ENCODE assay signal across 7 cellular contexts in the genomic region with DNA sequence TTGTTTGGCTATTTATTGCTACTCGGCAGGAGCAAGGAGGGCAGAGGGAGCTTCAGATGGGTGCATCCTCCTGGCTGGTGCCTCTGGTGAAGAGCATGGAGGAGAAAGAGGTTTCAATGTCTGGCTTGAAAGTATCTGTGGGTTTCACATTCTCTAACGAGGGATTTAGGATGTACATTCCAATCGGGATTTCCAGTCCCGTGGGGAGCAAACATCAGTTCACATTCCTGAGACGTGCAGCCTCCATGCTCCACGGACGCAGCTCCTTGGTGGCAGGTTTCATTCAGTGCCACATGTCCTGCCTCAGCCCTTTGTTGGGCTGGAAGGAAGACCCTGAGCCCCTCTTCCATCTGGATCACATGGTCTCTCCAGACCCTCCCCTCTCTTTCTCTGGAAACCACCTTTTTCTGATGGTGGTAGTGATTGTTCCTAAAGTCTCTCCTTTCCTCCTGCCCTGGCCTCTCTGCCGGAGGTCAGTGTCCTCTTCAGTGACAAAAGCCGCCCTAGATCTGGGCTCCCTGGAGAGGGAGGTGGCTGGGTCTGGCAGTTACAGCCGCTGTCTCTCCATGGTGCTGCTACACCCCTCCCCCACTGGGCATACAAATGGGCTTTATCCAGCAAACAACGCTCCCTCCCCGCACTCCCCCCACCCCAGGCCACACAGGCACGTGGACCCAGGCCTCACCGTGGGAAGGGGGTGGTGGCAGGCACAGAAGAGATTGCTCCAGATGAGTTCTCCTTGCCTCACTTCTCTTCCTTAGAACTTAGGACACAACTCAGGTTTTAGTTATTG. TPM values are rescaled to one million over a fixed set of nuclear protein-coding genes. Genes with fewer than 3 reads are reported as not detected.
DNase-seq lines count a peak whose midpoint lies in the region; ATAC-seq, FAIRE-seq and TF ChIP-seq lines count a peak whose summit lies in the region.
"Had no signal": no experiment of that assay in that cellular context is flagged by ENCODE, and none has a peak within 500 bp of the region (broad histone marks: within the 10 kb centered on the region; RNA-seq: fewer than 3 reads in every experiment).

No MANE protein-coding gene starts in this region.

- WGBS in HepG2 (ENCODE audit: low lambda C conversion rate), result 0% methylated on average over 11 of the region's 14 CpGs

- no peaks in the 10 kb centered on the region for H3K36me3 ChIP-seq in BE2C
- no peaks in the 10 kb centered on the region for H3K36me3 ChIP-seq in HepG2 (replicated peaks in 1 of 2; ENCODE audit: control insufficient read depth in 1 of 2, insufficient read depth in 2 of 2, low read length in 2 of 2)

- ATAC-seq in HepG2 (peak; percentile 45), GM18520 (IDR thresholded peaks at IDR 0.05; ENCODE audit: unreplicated experiment) (no peak)

- TF ChIP-seq EP300 in HepG2 (IDR thresholded peaks at IDR 0.05; ENCODE audit: low read depth in 2 of 2, low read length in 2 of 2), result no peak
- no peak for TF ChIP-seq EP300 in HepG2 (CRISPR knock-in tag; IDR thresholded peaks at IDR 0.05; ENCODE audit: borderline replicate concordance)

- DNase-seq in BE2C, result peak; percentile 28
- peak; percentile 94 for DNase-seq in SK-MEL-5 (ENCODE audit: low read depth, low spot score)
- peak; percentile 53 for DNase-seq in HepG2 (ENCODE audit: low spot score)
- no peak for DNase-seq in NCI-H1105 treated with DMSO at 0.1 percent for 48 hours (lab: John Stamatoyannopoulos, UW)
- DNase-seq in ureter (ENCODE audit: low spot score), result no peak

- no peaks in the 10 kb centered on the region for H3K79me2 ChIP-seq in HepG2 (ENCODE audit: insufficient read depth, low read length)

- no peaks in the 10 kb centered on the region for H4K20me1 ChIP-seq in HepG2 (ENCODE audit: insufficient read depth, low read length)

- no peak for TF ChIP-seq CTCF in BE2C (IDR thresholded peaks at IDR 0.05; ENCODE audit: low read depth, low read length)
- 0 out of 2 replicates have a peak, but pooled peaks have one; percentile 10 for TF ChIP-seq CTCF in HepG2 (CRISPR knock-in tag; IDR thresholded peaks at IDR 0.05)

- no peaks in the 10 kb centered on the region for H3K27me3 ChIP-seq in BE2C
- H3K27me3 ChIP-seq in HepG2 (ENCODE audit: control insufficient read depth in 1 of 2, insufficient read depth in 2 of 2, low read length in 2 of 2), result no peaks in the 10 kb centered on the region; a peak in 1 of 5 replicates

- H3K9ac ChIP-seq in HepG2 (ENCODE audit: insufficient read depth, low read depth, low read length), result peak overlapping the region; percentile 75

- H3K9me3 ChIP-seq in BE2C, result no peaks in the 10 kb centered on the region
- no peaks in the 10 kb centered on the region for H3K9me3 ChIP-seq in HepG2 (ENCODE audit: low read length)

- TF ChIP-seq RAD21 in HepG2 (CRISPR knock-in tag; IDR thresholded peaks at IDR 0.05), result no peak

- H3K4me1 ChIP-seq in BE2C (peaks cover 4% of the 10 kb centered on the region), HepG2 (ENCODE audit: insufficient read depth, low read length) (peaks cover 52% of the 10 kb centered on the region)

- peak overlapping the region; percentile 51 for H2AFZ ChIP-seq in HepG2 (ENCODE audit: low read length)

- peak overlapping the region; percentile 98 for H3K4me2 ChIP-seq in HepG2 (ENCODE audit: low read depth, low read length)

- CTCF ChIA-PET in HepG2 (lab: Yijun Ruan, JAX; ENCODE audit: low intra/inter-chr PET ratio, low total read pairs), result interaction anchor here (0.6 to 2.6 kb wide), 5 partner anchors 22 to 173 kb away, joined by 3 to 45 read pairs (median 3); no protein-coding TSS in a partner anchor

- peak overlapping the region; percentile 73 for H3K27ac ChIP-seq in HepG2 (ENCODE audit: extremely low read length, insufficient read depth, low read length)

- no TSS peak for BruUV-seq in HepG2 (replicated peaks; lab: Mats Ljungman, UMichigan)

- TF ChIP-seq POLR2A in HepG2 (IDR thresholded peaks at IDR 0.05; ENCODE audit: insufficient read depth in 1 of 2, low read depth in 2 of 2, low read length in 2 of 2), result peak; percentile 33 to 43; a peak in 1 of 4 replicates

- H3K4me3 ChIP-seq in BE2C (ENCODE audit: low read depth, low read length), result no peak overlapping the region
- peak overlapping the region; percentile 68 to 79 (median 78) for H3K4me3 ChIP-seq in HepG2 (replicated peaks in 1 of 3; ENCODE audit: insufficient read depth in 1 of 3, low read depth in 2 of 3, low read length in 3 of 3)

- POLR2A ChIA-PET in HepG2 (lab: Yijun Ruan, JAX), result interaction anchor here (0.6 to 5.0 kb wide), 14 partner anchors 12 to 312 kb away, joined by 3 to 32 read pairs (median 6); a partner anchor contains a TSS

- FAIRE-seq in HepG2 (lab: Jason Lieb, UNC), result no peak

- intact Hi-C loops in HepG2 (cut with micrococcal nuclease; ENCODE audit: unreplicated experiment), result loop anchor here (1.0 to 10.0 kb wide), 3 partner anchors 37 to 298 kb away; a partner anchor contains a TSS

- in situ Hi-C loops in SK-MEL-5 (cut with HindIII; ENCODE audit: low pct_unique_long_range_greater_than_20kb, low sequenced_read_pairs) (no loop called here), HepG2 (cut with HindIII; ENCODE audit: extremely low pct_ligation_motif_present, low pct_unique_long_range_greater_than_20kb) (loop anchor here (5.0 to 10.0 kb wide), 3 partner anchors 41 to 278 kb away; no protein-coding TSS in a partner anchor)

RNA-seq across cellular contexts. Expression of a gene that starts 0.8 kb away (rescaled TPM):
- polyA plus RNA-seq in BE2C (2012; ENCODE audit: insufficient read depth, insufficient read length, low read depth), result 2.8 TPM
- total RNA-seq in SK-MEL-5 (2014; rRNA removed; shearing (Covaris generic)), result 53.6 and 54.4 TPM in 2 replicates
- polyA plus RNA-seq in SK-MEL-5 (2015; cell fraction: cytosol; rRNA removed), result 54.9 and 61.2 TPM in 2 replicates
- polyA plus RNA-seq in SK-MEL-5 (2015; cell fraction: nucleus; rRNA removed), result 78.6 and 82.2 TPM in 2 replicates
- total RNA-seq in HepG2 (2016; rRNA removed; fragmentation: Illumina TruSeq; extraction: Trizol), result 0.94 and 2.4 TPM in 2 replicates
- 0.40 and 0.71 TPM in 2 replicates for total RNA-seq in HepG2 (2016; cell fraction: cytosol; rRNA removed; fragmentation: Illumina TruSeq; extraction: Trizol; ENCODE audit: low read depth)
- 1.3 and 2.5 TPM in 2 replicates for total RNA-seq in HepG2 (2016; cell fraction: insoluble cytoplasmic fraction; rRNA removed; fragmentation: Illumina TruSeq; extraction: Trizol)
- total RNA-seq in HepG2 (2016; cell fraction: membrane; rRNA removed; fragmentation: Illumina TruSeq; extraction: Trizol), result 1.1 and 1.3 TPM in 2 replicates
- total RNA-seq in HepG2 (2016; cell fraction: nucleus; rRNA removed; fragmentation: Illumina TruSeq; extraction: Trizol), result 1.7 and 1.9 TPM in 2 replicates
- polyA plus RNA-seq in HepG2 (2011; rRNA removed), result 7.7 and 8.5 TPM in 2 replicates
- 6.6 and 7.2 TPM in 2 replicates for polyA plus RNA-seq in HepG2 (2011; cell fraction: cytosol; rRNA removed)
- 3.9 and 4.1 TPM in 2 replicates for polyA plus RNA-seq in HepG2 (2011; cell fraction: nucleus; rRNA removed)
- polyA plus RNA-seq in HepG2 (2012), result 4.9 and 9.1 TPM in 2 replicates
- polyA plus RNA-seq in HepG2 (2016; cell fraction: cytosol; fragmentation: Illumina TruSeq; extraction: Trizol; ENCODE audit: low read depth), result 0.57 and 0.61 TPM in 2 replicates
- polyA plus RNA-seq in HepG2 (2016; cell fraction: insoluble cytoplasmic fraction; fragmentation: Illumina TruSeq; extraction: Trizol; ENCODE audit: low read depth), result 1.4 and 2.0 TPM in 2 replicates
- 0.98 and 1.3 TPM in 2 replicates for polyA plus RNA-seq in HepG2 (2016; cell fraction: membrane; fragmentation: Illumina TruSeq; extraction: Trizol; ENCODE audit: low read depth)
- 5.9 and 6.9 TPM in 2 replicates for polyA plus RNA-seq in HepG2 (2016; cell fraction: nucleus; fragmentation: Illumina TruSeq; extraction: Trizol; ENCODE audit: insufficient read depth, low read depth)
- polyA minus RNA-seq in HepG2 (2011; rRNA and poly(A)+ RNA removed; ENCODE audit: low replicate concordance), result 0.87 and 5.2 TPM in 2 replicates
- polyA minus RNA-seq in HepG2 (2011; cell fraction: cytosol; rRNA and poly(A)+ RNA removed), result 1.5 and 2.9 TPM in 2 replicates
- polyA minus RNA-seq in HepG2 (2011; cell fraction: nucleus; rRNA and poly(A)+ RNA removed), result 2.0 and 2.1 TPM in 2 replicates
- total RNA-seq in ureter, result 1.4 TPM
- total RNA-seq: T-cell had no signal

RNA-seq across cellular contexts. Expression of a gene that starts 12.1 kb away (rescaled TPM):
- 136 TPM for polyA plus RNA-seq in BE2C (2012; ENCODE audit: insufficient read depth, insufficient read length, low read depth)
- total RNA-seq in SK-MEL-5 (2014; rRNA removed; shearing (Covaris generic)), result 208 and 231 TPM in 2 replicates
- polyA plus RNA-seq in SK-MEL-5 (2015; cell fraction: cytosol; rRNA removed), result 206 and 238 TPM in 2 replicates
- 160 and 167 TPM in 2 replicates for polyA plus RNA-seq in SK-MEL-5 (2015; cell fraction: nucleus; rRNA removed)
- 87.1 and 130 TPM in 2 replicates for total RNA-seq in HepG2 (2016; rRNA removed; fragmentation: Illumina TruSeq; extraction: Trizol)
- total RNA-seq in HepG2 (2016; cell fraction: cytosol; rRNA removed; fragmentation: Illumina TruSeq; extraction: Trizol; ENCODE audit: low read depth), result 211 and 212 TPM in 2 replicates
- total RNA-seq in HepG2 (2016; cell fraction: insoluble cytoplasmic fraction; rRNA removed; fragmentation: Illumina TruSeq; extraction: Trizol), result 82.3 and 135 TPM in 2 replicates
- total RNA-seq in HepG2 (2016; cell fraction: membrane; rRNA removed; fragmentation: Illumina TruSeq; extraction: Trizol), result 328 and 336 TPM in 2 replicates
- total RNA-seq in HepG2 (2016; cell fraction: nucleus; rRNA removed; fragmentation: Illumina TruSeq; extraction: Trizol), result 62.9 and 69.3 TPM in 2 replicates
- polyA plus RNA-seq in HepG2 (2011; rRNA removed), result 114 and 128 TPM in 2 replicates
- 147 and 155 TPM in 2 replicates for polyA plus RNA-seq in HepG2 (2011; cell fraction: cytosol; rRNA removed)
- 66.3 and 72.5 TPM in 2 replicates for polyA plus RNA-seq in HepG2 (2011; cell fraction: nucleus; rRNA removed)
- polyA plus RNA-seq in HepG2 (2012), result 64.3 and 72.9 TPM in 2 replicates
- 233 and 246 TPM in 2 replicates for polyA plus RNA-seq in HepG2 (2016; cell fraction: cytosol; fragmentation: Illumina TruSeq; extraction: Trizol; ENCODE audit: low read depth)
- 88.7 and 93.9 TPM in 2 replicates for polyA plus RNA-seq in HepG2 (2016; cell fraction: insoluble cytoplasmic fraction; fragmentation: Illumina TruSeq; extraction: Trizol; ENCODE audit: low read depth)
- 303 and 317 TPM in 2 replicates for polyA plus RNA-seq in HepG2 (2016; cell fraction: membrane; fragmentation: Illumina TruSeq; extraction: Trizol; ENCODE audit: low read depth)
- polyA plus RNA-seq in HepG2 (2016; cell fraction: nucleus; fragmentation: Illumina TruSeq; extraction: Trizol; ENCODE audit: insufficient read depth, low read depth), result 98.2 and 104 TPM in 2 replicates
- 192 and 286 TPM in 2 replicates for polyA minus RNA-seq in HepG2 (2011; rRNA and poly(A)+ RNA removed; ENCODE audit: low replicate concordance)
- 48.6 and 50.4 TPM in 2 replicates for polyA minus RNA-seq in HepG2 (2011; cell fraction: cytosol; rRNA and poly(A)+ RNA removed)
- 43.1 and 56.2 TPM in 2 replicates for polyA minus RNA-seq in HepG2 (2011; cell fraction: nucleus; rRNA and poly(A)+ RNA removed)
- 133 TPM for total RNA-seq in ureter

RNA-seq across cellular contexts. Expression of a gene that starts 15.8 kb away (rescaled TPM):
- polyA plus RNA-seq in BE2C (2012; ENCODE audit: insufficient read depth, insufficient read length, low read depth), result 1.6 TPM
- total RNA-seq in SK-MEL-5 (2014; rRNA removed; shearing (Covaris generic)), result 1.5 and 3.1 TPM in 2 replicates
- polyA plus RNA-seq in SK-MEL-5 (2015; cell fraction: cytosol; rRNA removed), result 1.3 and 1.5 TPM in 2 replicates
- 3.4 and 10.5 TPM in 2 replicates for polyA plus RNA-seq in SK-MEL-5 (2015; cell fraction: nucleus; rRNA removed)
- total RNA-seq in HepG2 (2016; rRNA removed; fragmentation: Illumina TruSeq; extraction: Trizol) (0.28 and 0.35 TPM in 2 replicates), ureter (13.8 TPM)
- 0.71 TPM in 1 of 2 replicates, not detected in the other for total RNA-seq in HepG2 (2016; cell fraction: cytosol; rRNA removed; fragmentation: Illumina TruSeq; extraction: Trizol; ENCODE audit: low read depth)
- total RNA-seq in HepG2 (2016; cell fraction: insoluble cytoplasmic fraction; rRNA removed; fragmentation: Illumina TruSeq; extraction: Trizol), result 0.26 TPM in 1 of 2 replicates, not detected in the other
- 0.53 and 0.86 TPM in 2 replicates for total RNA-seq in HepG2 (2016; cell fraction: membrane; rRNA removed; fragmentation: Illumina TruSeq; extraction: Trizol)
- total RNA-seq in HepG2 (2016; cell fraction: nucleus; rRNA removed; fragmentation: Illumina TruSeq; extraction: Trizol), result 0.53 TPM in 1 of 2 replicates, not detected in the other
- polyA plus RNA-seq in HepG2 (2011; rRNA removed), result 0.27 and 0.44 TPM in 2 replicates
- 0.09 and 0.18 TPM in 2 replicates for polyA plus RNA-seq in HepG2 (2011; cell fraction: cytosol; rRNA removed)
- 1.00 and 1.1 TPM in 2 replicates for polyA plus RNA-seq in HepG2 (2011; cell fraction: nucleus; rRNA removed)
- 0.60 and 0.94 TPM in 2 replicates for polyA plus RNA-seq in HepG2 (2012)
- not detected in 2 replicates for polyA plus RNA-seq in HepG2 (2016; cell fraction: cytosol; fragmentation: Illumina TruSeq; extraction: Trizol; ENCODE audit: low read depth)
- polyA plus RNA-seq in HepG2 (2016; cell fraction: insoluble cytoplasmic fraction; fragmentation: Illumina TruSeq; extraction: Trizol; ENCODE audit: low read depth), result not detected in 2 replicates
- 0.60 TPM in 1 of 2 replicates, not detected in the other for polyA plus RNA-seq in HepG2 (2016; cell fraction: membrane; fragmentation: Illumina TruSeq; extraction: Trizol; ENCODE audit: low read depth)
- polyA plus RNA-seq in HepG2 (2016; cell fraction: nucleus; fragmentation: Illumina TruSeq; extraction: Trizol; ENCODE audit: insufficient read depth, low read depth), result 1.0 and 1.3 TPM in 2 replicates
- polyA minus RNA-seq in HepG2 (2011; rRNA and poly(A)+ RNA removed; ENCODE audit: low replicate concordance), result 0.30 TPM in 1 of 2 replicates, not detected in the other
- not detected in 2 replicates for polyA minus RNA-seq in HepG2 (2011; cell fraction: cytosol; rRNA and poly(A)+ RNA removed)
- polyA minus RNA-seq in HepG2 (2011; cell fraction: nucleus; rRNA and poly(A)+ RNA removed), result 0.39 TPM in 1 of 2 replicates, not detected in the other

RNA-seq across cellular contexts. Expression of a gene that starts 20.8 kb away (rescaled TPM):
- polyA plus RNA-seq in BE2C (2012; ENCODE audit: insufficient read depth, insufficient read length, low read depth), result 32.3 TPM
- 26.8 and 28.6 TPM in 2 replicates for total RNA-seq in SK-MEL-5 (2014; rRNA removed; shearing (Covaris generic))
- 47.9 and 49.4 TPM in 2 replicates for polyA plus RNA-seq in SK-MEL-5 (2015; cell fraction: cytosol; rRNA removed)
- polyA plus RNA-seq in SK-MEL-5 (2015; cell fraction: nucleus; rRNA removed), result 27.2 and 28.0 TPM in 2 replicates
- total RNA-seq in HepG2 (2016; rRNA removed; fragmentation: Illumina TruSeq; extraction: Trizol), result 53.0 and 88.5 TPM in 2 replicates
- 3.4 and 3.8 TPM in 2 replicates for total RNA-seq in HepG2 (2016; cell fraction: cytosol; rRNA removed; fragmentation: Illumina TruSeq; extraction: Trizol; ENCODE audit: low read depth)
- total RNA-seq in HepG2 (2016; cell fraction: insoluble cytoplasmic fraction; rRNA removed; fragmentation: Illumina TruSeq; extraction: Trizol), result 53.3 and 87.6 TPM in 2 replicates
- 13.6 and 13.8 TPM in 2 replicates for total RNA-seq in HepG2 (2016; cell fraction: membrane; rRNA removed; fragmentation: Illumina TruSeq; extraction: Trizol)
- total RNA-seq in HepG2 (2016; cell fraction: nucleus; rRNA removed; fragmentation: Illumina TruSeq; extraction: Trizol), result 23.8 and 24.4 TPM in 2 replicates
- 6.9 and 10.3 TPM in 2 replicates for polyA plus RNA-seq in HepG2 (2011; rRNA removed)
- polyA plus RNA-seq in HepG2 (2011; cell fraction: cytosol; rRNA removed), result 3.2 and 4.9 TPM in 2 replicates
- 1.3 and 2.4 TPM in 2 replicates for polyA plus RNA-seq in HepG2 (2011; cell fraction: nucleus; rRNA removed)
- polyA plus RNA-seq in HepG2 (2012), result 24.0 and 36.0 TPM in 2 replicates
- 2.5 and 2.8 TPM in 2 replicates for polyA plus RNA-seq in HepG2 (2016; cell fraction: cytosol; fragmentation: Illumina TruSeq; extraction: Trizol; ENCODE audit: low read depth)
- polyA plus RNA-seq in HepG2 (2016; cell fraction: insoluble cytoplasmic fraction; fragmentation: Illumina TruSeq; extraction: Trizol; ENCODE audit: low read depth), result 111 and 123 TPM in 2 replicates
- 10.9 and 11.3 TPM in 2 replicates for polyA plus RNA-seq in HepG2 (2016; cell fraction: membrane; fragmentation: Illumina TruSeq; extraction: Trizol; ENCODE audit: low read depth)
- polyA plus RNA-seq in HepG2 (2016; cell fraction: nucleus; fragmentation: Illumina TruSeq; extraction: Trizol; ENCODE audit: insufficient read depth, low read depth), result 46.5 and 46.7 TPM in 2 replicates
- 10.8 and 35.5 TPM in 2 replicates for polyA minus RNA-seq in HepG2 (2011; rRNA and poly(A)+ RNA removed; ENCODE audit: low replicate concordance)
- 9.0 and 10.3 TPM in 2 replicates for polyA minus RNA-seq in HepG2 (2011; cell fraction: cytosol; rRNA and poly(A)+ RNA removed)
- polyA minus RNA-seq in HepG2 (2011; cell fraction: nucleus; rRNA and poly(A)+ RNA removed), result 5.6 and 8.9 TPM in 2 replicates
- total RNA-seq in ureter, result 23.4 TPM

RNA-seq across cellular contexts. Expression of a gene that starts 25.6 kb away (rescaled TPM):
- polyA plus RNA-seq in BE2C (2012; ENCODE audit: insufficient read depth, insufficient read length, low read depth), result 7.3 TPM
- total RNA-seq in SK-MEL-5 (2014; rRNA removed; shearing (Covaris generic)), result 0.21 TPM in 1 of 2 replicates, not detected in the other
- polyA plus RNA-seq in SK-MEL-5 (2015; cell fraction: cytosol; rRNA removed), result 0.33 and 1.3 TPM in 2 replicates
- polyA plus RNA-seq in SK-MEL-5 (2015; cell fraction: nucleus; rRNA removed), result 6.1 and 9.3 TPM in 2 replicates
- total RNA-seq in HepG2 (2016; rRNA removed; fragmentation: Illumina TruSeq; extraction: Trizol), result not detected in 2 replicates
- total RNA-seq in HepG2 (2016; cell fraction: cytosol; rRNA removed; fragmentation: Illumina TruSeq; extraction: Trizol; ENCODE audit: low read depth), result not detected in 2 replicates
- total RNA-seq in HepG2 (2016; cell fraction: insoluble cytoplasmic fraction; rRNA removed; fragmentation: Illumina TruSeq; extraction: Trizol), result 0.09 TPM in 1 of 2 replicates, not detected in the other
- total RNA-seq in HepG2 (2016; cell fraction: membrane; rRNA removed; fragmentation: Illumina TruSeq; extraction: Trizol), result not detected in 2 replicates
- not detected in 2 replicates for total RNA-seq in HepG2 (2016; cell fraction: nucleus; rRNA removed; fragmentation: Illumina TruSeq; extraction: Trizol)
- polyA plus RNA-seq in HepG2 (2011; rRNA removed), result 0.48 and 0.58 TPM in 2 replicates
- polyA plus RNA-seq in HepG2 (2011; cell fraction: cytosol; rRNA removed), result 0.12 and 0.26 TPM in 2 replicates
- polyA plus RNA-seq in HepG2 (2011; cell fraction: nucleus; rRNA removed), result 1.6 and 2.1 TPM in 2 replicates
- 0.39 and 0.40 TPM in 2 replicates for polyA plus RNA-seq in HepG2 (2012)
- not detected in 2 replicates for polyA plus RNA-seq in HepG2 (2016; cell fraction: cytosol; fragmentation: Illumina TruSeq; extraction: Trizol; ENCODE audit: low read depth)
- not detected in 2 replicates for polyA plus RNA-seq in HepG2 (2016; cell fraction: insoluble cytoplasmic fraction; fragmentation: Illumina TruSeq; extraction: Trizol; ENCODE audit: low read depth)
- polyA plus RNA-seq in HepG2 (2016; cell fraction: membrane; fragmentation: Illumina TruSeq; extraction: Trizol; ENCODE audit: low read depth), result not detected in 2 replicates
- 0.86 and 1.5 TPM in 2 replicates for polyA plus RNA-seq in HepG2 (2016; cell fraction: nucleus; fragmentation: Illumina TruSeq; extraction: Trizol; ENCODE audit: insufficient read depth, low read depth)
- 1.0 TPM in 2 replicates for polyA minus RNA-seq in HepG2 (2011; rRNA and poly(A)+ RNA removed; ENCODE audit: low replicate concordance)
- polyA minus RNA-seq in HepG2 (2011; cell fraction: cytosol; rRNA and poly(A)+ RNA removed), result not detected in 2 replicates
- polyA minus RNA-seq in HepG2 (2011; cell fraction: nucleus; rRNA and poly(A)+ RNA removed), result not detected in 2 replicates
- 8.0 TPM for total RNA-seq in ureter

Comparison
In these comparisons a context has a peak if more than half of its experiments do, and no peak if none do; other contexts are left out.
1. DNase-seq: peak in BE2C (single experiment), SK-MEL-5 (single experiment) and HepG2 (single experiment); none in NCI-H1105 treated with DMSO at 0.1 percent for 48 hours (single experiment) and ureter (single experiment).
2. RNA of a gene that starts 0.8 kb away (total RNA-seq): 53.6 to 54.4 TPM in SK-MEL-5; 0.40 to 2.5 TPM in HepG2 and 1.4 TPM in ureter (single experiment); every median in the first group is over 10 times any median in the second.